ENCODE assay signal across 16 cellular contexts in the genomic region with DNA sequence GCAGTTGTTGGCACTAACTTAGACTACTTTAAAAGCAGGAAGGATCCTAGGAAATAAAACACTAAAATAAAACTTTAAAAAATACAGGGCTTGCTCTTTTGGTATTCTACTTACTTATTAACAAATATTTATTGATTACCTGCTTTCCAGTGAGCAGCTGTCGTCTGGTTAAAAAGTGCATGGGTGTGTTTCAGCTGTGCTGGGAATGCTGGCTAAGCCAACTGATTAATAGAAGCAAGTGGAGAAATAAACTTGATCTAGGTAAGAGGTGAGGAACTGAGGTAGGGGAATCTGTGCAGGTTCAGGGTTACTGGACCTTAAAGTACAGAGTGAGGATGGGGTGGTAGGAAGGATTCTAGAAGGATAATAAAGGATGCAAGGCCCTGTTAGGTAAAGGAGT.
DNase-seq lines count a peak whose midpoint lies in the region; ATAC-seq, FAIRE-seq and TF ChIP-seq lines count a peak whose summit lies in the region.
"Had no signal": no experiment of that assay in that cellular context is flagged by ENCODE, and none has a peak within 500 bp of the region (broad histone marks: within the 10 kb centered on the region; RNA-seq: fewer than 3 reads in every experiment).

No MANE protein-coding gene starts in this region.

- peak overlapping the region in 5 of 7 donors; percentile 25 to 60 (median 36) for H3K4me3 Mint-ChIP-seq in CD8-positive, alpha-beta memory T cell
- H3K4me3 Mint-ChIP-seq in activated T-helper 17 cell treated with anti-CD3 and anti-CD28 coated beads, Interleukin-2, amount 50 U/mL, for 72 hours, result peak overlapping the region; percentile 43

- H3K4me3 ChIP-seq in A549 (no peak overlapping the region), mesenchymal stem cell (ENCODE audit: insufficient read depth in 1 of 2, low read depth in 1 of 2, low read length in 2 of 2) (no peak overlapping the region), spleen (no peak overlapping the region)
- H3K4me3 ChIP-seq in CD8-positive, alpha-beta memory T cell (ENCODE audit: low read length), result no peak overlapping the region
- H3K4me3 ChIP-seq: ascending aorta, esophagus muscularis mucosa had no signal

- peak overlapping the region in 6 of 8 donors; percentile 48 to 95 (median 78) for H3K27ac Mint-ChIP-seq in CD8-positive, alpha-beta memory T cell
- no peak overlapping the region for H3K27ac Mint-ChIP-seq in activated T-helper 17 cell treated with anti-CD3 and anti-CD28 coated beads, Interleukin-2, amount 50 U/mL, for 72 hours

- H4K8ac ChIP-seq in mesenchymal stem cell (ENCODE audit: low read length), result no peak overlapping the region

- H3K27ac ChIP-seq in A549, result peak overlapping the region in 1 of 2 experiments; percentile 70; a peak in 3 of 6 replicates
- H3K27ac ChIP-seq in CD8-positive, alpha-beta memory T cell (ENCODE audit: low read depth, low read length), result no peak overlapping the region
- H3K27ac ChIP-seq in mesenchymal stem cell (ENCODE audit: low read length, poor library complexity, severe bottlenecking), result no peak overlapping the region
- H3K27ac ChIP-seq in spleen, result peak overlapping the region in 4 of 8 donors; percentile 16 to 93 (median 87)
- H3K27ac ChIP-seq: ascending aorta, esophagus muscularis mucosa had no signal

- H3K23ac ChIP-seq in mesenchymal stem cell (ENCODE audit: low read length in 2 of 2), result no peak overlapping the region

- no peak overlapping the region for H3K4ac ChIP-seq in mesenchymal stem cell (ENCODE audit: low read depth in 1 of 2, low read length in 2 of 2)

- DNase-seq in A549 (ENCODE audit: low read depth in 1 of 2, low spot score in 1 of 2) (no peak), mesenchymal stem cell (no peak), spleen (no peak)
- no peak for DNase-seq in CD8-positive, alpha-beta memory T cell
- DNase-seq in effector CD4-positive, alpha-beta T cell, result no peak
- no peak for DNase-seq in stimulated activated CD4-positive, alpha-beta T cell treated with anti-CD3 and anti-CD28 coated beads, Interleukin-15, amount 100 ng/mL, for 24 hours
- DNase-seq: cortex of kidney, Kasumi-1, left cardiac atrium, NCI-H1694, NCI-H510A had no signal

- TF ChIP-seq POLR2A in A549 (IDR thresholded peaks at IDR 0.05; ENCODE audit: low read length), result no peak
- no peak for TF ChIP-seq POLR2A in spleen (IDR thresholded peaks at IDR 0.05)

- no peak for TF ChIP-seq EP300 in A549 (IDR thresholded peaks at IDR 0.05)

- peaks cover 84 to 97% (median 94%) of the 10 kb centered on the region in 3 donors for H3K4me1 Mint-ChIP-seq in CD8-positive, alpha-beta memory T cell
- peaks cover 49% of the 10 kb centered on the region for H3K4me1 Mint-ChIP-seq in activated T-helper 17 cell treated with anti-CD3 and anti-CD28 coated beads, Interleukin-2, amount 50 U/mL, for 72 hours

- POLR2A ChIA-PET in A549 (lab: Yijun Ruan, JAX), result no interaction called here
- POLR2A ChIA-PET in CD8-positive, alpha-beta memory T cell (lab: Charles Lee), result no interaction called here

- H3K14ac ChIP-seq in mesenchymal stem cell (ENCODE audit: low read length in 2 of 2), result no peak overlapping the region

- no peak overlapping the region for H3K18ac ChIP-seq in mesenchymal stem cell (ENCODE audit: low read depth in 1 of 2, low read length in 2 of 2)

- TF ChIP-seq RAD21 in A549 (conservative IDR thresholded peaks at IDR 0.05 in 1 of 2, IDR thresholded peaks at IDR 0.05 in 1 of 2), result no peak

- peaks cover 98% of the 10 kb centered on the region for H3K4me1 ChIP-seq in A549
- H3K4me1 ChIP-seq in CD8-positive, alpha-beta memory T cell (ENCODE audit: insufficient read depth, low read length), result peaks cover 88% of the 10 kb centered on the region
- peaks cover 17% of the 10 kb centered on the region for H3K4me1 ChIP-seq in mesenchymal stem cell (ENCODE audit: control insufficient read depth, insufficient read depth, low read depth, low read length)
- peaks cover 52 to 100% (median 92%) of the 10 kb centered on the region in 6 donors for H3K4me1 ChIP-seq in spleen

- intact Hi-C loops in spleen (cut with DNase I; ENCODE audit: low total_unique reads), result no loop called here

- 78% methylated on average over 1 of the region's 1 CpG for WGBS in A549 (ENCODE audit: missing lambda C conversion rate)
- 94% methylated on average over 1 of the region's 1 CpG for WGBS in mesenchymal stem cell
- 89 to 100% (median 96%) methylated on average over 1 of the region's 1 CpG for WGBS in spleen, 5 donors

- CTCF ChIA-PET in A549 (lab: Yijun Ruan, JAX), result interaction anchor here (0.7 to 11.4 kb wide), 4 partner anchors 8 to 658 kb away, joined by 3 to 91 read pairs (median 4); no protein-coding TSS in a partner anchor
- CTCF ChIA-PET in CD8-positive, alpha-beta memory T cell (lab: Charles Lee), result no interaction called here

- TF ChIP-seq CTCF in A549 (IDR thresholded peaks at IDR 0.05), result no peak
- TF ChIP-seq CTCF in spleen (IDR thresholded peaks at IDR 0.05 in 8 of 11, conservative IDR thresholded peaks at IDR 0.05 in 3 of 11), result no peak

- no peak for FAIRE-seq in A549 (lab: Jason Lieb, UNC)
- FAIRE-seq: urothelium cell line had no signal

- H3K79me1 ChIP-seq in mesenchymal stem cell (replicated peaks; ENCODE audit: low read length, poor library complexity, severe bottlenecking), result no peaks in the 10 kb centered on the region

- H2AK5ac ChIP-seq in mesenchymal stem cell (ENCODE audit: low read length, severe bottlenecking), result peak overlapping the region; percentile 48

- no peak overlapping the region for H2BK120ac ChIP-seq in mesenchymal stem cell (ENCODE audit: low read depth, low read length)

- no peaks in the 10 kb centered on the region for H3K36me3 ChIP-seq in CD8-positive, alpha-beta memory T cell (ENCODE audit: insufficient read depth, low read length)
- peaks cover 0 to 8% of the 10 kb centered on the region in 2 experiments for H3K36me3 ChIP-seq in mesenchymal stem cell (ENCODE audit: control insufficient read depth in 1 of 2, insufficient read depth in 2 of 2, low read depth in 1 of 2, low read length in 2 of 2)
- H3K36me3 ChIP-seq in spleen, result peaks cover 0 to 17% (median 0%) of the 10 kb centered on the region in 6 donors
- H3K36me3 ChIP-seq: ascending aorta, esophagus muscularis mucosa had no signal

- H3K36me3 Mint-ChIP-seq in CD8-positive, alpha-beta memory T cell, result peaks cover 0 to 24% (median 6%) of the 10 kb centered on the region in 3 donors
- H3K36me3 Mint-ChIP-seq in activated T-helper 17 cell treated with anti-CD3 and anti-CD28 coated beads, Interleukin-2, amount 50 U/mL, for 72 hours (ENCODE audit: low read depth), result peaks cover 6% of the 10 kb centered on the region

- 0 out of 3 replicates have a peak overlapping the region, but pooled peaks have one; percentile 4 for H3K4me2 ChIP-seq in A549
- no peak overlapping the region for H3K4me2 ChIP-seq in mesenchymal stem cell (ENCODE audit: low read length, poor library complexity, severe bottlenecking)

- H2BK5ac ChIP-seq in mesenchymal stem cell (ENCODE audit: low read depth, low read length, poor library complexity, severe bottlenecking), result no peak overlapping the region

- no peak overlapping the region for H2BK12ac ChIP-seq in mesenchymal stem cell (ENCODE audit: low read length in 2 of 2)

- no peak overlapping the region for H4K91ac ChIP-seq in mesenchymal stem cell (ENCODE audit: low read length)

- no peak overlapping the region for H2AFZ ChIP-seq in mesenchymal stem cell (ENCODE audit: low read depth, low read length)

- H2BK15ac ChIP-seq in mesenchymal stem cell (ENCODE audit: low read depth, poor library complexity, severe bottlenecking), result no peak overlapping the region

- H3K27me3 ChIP-seq in CD8-positive, alpha-beta memory T cell (ENCODE audit: insufficient read depth, low read length, poor library complexity, severe bottlenecking), result no peaks in the 10 kb centered on the region
- H3K27me3 ChIP-seq in mesenchymal stem cell (ENCODE audit: control insufficient read depth in 1 of 2, insufficient read depth in 1 of 2, low read length in 2 of 2), result no peaks in the 10 kb centered on the region
- no peaks in the 10 kb centered on the region for H3K27me3 ChIP-seq in spleen (replicated peaks in 1 of 7)
- H3K27me3 ChIP-seq: ascending aorta, esophagus muscularis mucosa had no signal

- ATAC-seq in A549 (no peak), esophagus mucosa (no peak)
- ATAC-seq in activated T-helper 17 cell treated with anti-CD3 and anti-CD28 coated beads, Interleukin-2, amount 50 U/mL, for 72 hours (replicated peaks), result no peak
- ATAC-seq: left cardiac atrium had no signal

- H3K27me3 Mint-ChIP-seq in CD8-positive, alpha-beta memory T cell, result no peaks in the 10 kb centered on the region
- H3K27me3 Mint-ChIP-seq in activated T-helper 17 cell treated with anti-CD3 and anti-CD28 coated beads, Interleukin-2, amount 50 U/mL, for 72 hours, result no peaks in the 10 kb centered on the region

- no peaks in the 10 kb centered on the region for H3K9me3 ChIP-seq in A549
- no peaks in the 10 kb centered on the region for H3K9me3 ChIP-seq in CD8-positive, alpha-beta memory T cell (ENCODE audit: low read length)
- H3K9me3 ChIP-seq in mesenchymal stem cell (ENCODE audit: control insufficient read depth, low read length), result no peaks in the 10 kb centered on the region
- H3K9me3 ChIP-seq in spleen, result no peaks in the 10 kb centered on the region
- H3K9me3 ChIP-seq: ascending aorta, esophagus muscularis mucosa had no signal

- H3K9me3 Mint-ChIP-seq in CD8-positive, alpha-beta memory T cell, result no peaks in the 10 kb centered on the region
- H3K9me3 Mint-ChIP-seq in activated T-helper 17 cell treated with anti-CD3 and anti-CD28 coated beads, Interleukin-2, amount 50 U/mL, for 72 hours, result no peaks in the 10 kb centered on the region

- H3K9ac ChIP-seq in mesenchymal stem cell (ENCODE audit: low read length), result no peak overlapping the region

TF ChIP-seq in A549, 52 proteins besides CTCF, POLR2A, EP300 and RAD21:
- TF ChIP-seq HDAC2 (IDR thresholded peaks at IDR 0.05) (no peak), CHD4 (IDR thresholded peaks at IDR 0.05; ENCODE audit: borderline replicate concordance) (no peak), MYC (IDR thresholded peaks at IDR 0.05; ENCODE audit: borderline replicate concordance, low read length) (no peak), CHD2 (IDR thresholded peaks at IDR 0.05; ENCODE audit: low read length, partially characterized antibody) (no peak)
- TF ChIP-seq, protein P1, sequence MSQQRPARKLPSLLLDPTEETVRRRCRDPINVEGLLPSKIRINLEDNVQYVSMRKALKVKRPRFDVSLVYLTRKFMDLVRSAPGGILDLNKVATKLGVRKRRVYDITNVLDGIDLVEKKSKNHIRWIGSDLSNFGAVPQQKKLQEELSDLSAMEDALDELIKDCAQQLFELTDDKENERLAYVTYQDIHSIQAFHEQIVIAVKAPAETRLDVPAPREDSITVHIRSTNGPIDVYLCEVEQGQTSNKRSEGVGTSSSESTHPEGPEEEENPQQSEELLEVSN (IDR thresholded peaks at IDR 0.05; ENCODE audit: borderline replicate concordance, low read depth), result no peak
TF ChIP-seq in A549: peak in this region for 0.
